In genomic region chr4:21869978-21870745, GRCh38 we compare ENCODE assay signal across 22 cellular contexts.
"Had no signal": no experiment of that assay in that cellular context is flagged by ENCODE, and none has a peak within 500 bp of the region (broad histone marks: within the 10 kb centered on the region; RNA-seq: fewer than 3 reads in every experiment).

No MANE protein-coding gene starts in this region.

- H3K4me1 ChIP-seq: esophagus squamous epithelium, left lung, lower lobe of right lung, right atrium auricular region, sigmoid colon, testis, tibial nerve, upper lobe of right lung, vagina had no signal

- ATAC-seq: left lung; lower lobe of right lung; stimulated activated naive B cell treated with anti-CD40 and anti-IgM and Interleukin-4, amounts not matched to agents 10 μg/mL and 1 μg/mL and 100 μg/mL, for 72 hours; stimulated activated naive CD8-positive, alpha-beta T cell treated with anti-CD3 and anti-CD28 coated beads, Interleukin-15, amount 100 ng/mL, for 72 hours; upper lobe of right lung had no signal

- H3K36me3 ChIP-seq: esophagus squamous epithelium, left lung, lower lobe of right lung, right atrium auricular region, sigmoid colon, tibial nerve, upper lobe of right lung, vagina had no signal

- H3K27me3 ChIP-seq: esophagus squamous epithelium, left lung, right atrium auricular region, sigmoid colon, testis, tibial nerve, upper lobe of right lung, vagina had no signal

- H3K27ac ChIP-seq: esophagus squamous epithelium, left lung, lower lobe of right lung, right atrium auricular region, sigmoid colon, skin epidermis, testis, tibial nerve, upper lobe of right lung, vagina had no signal

- DNase-seq: cortex of kidney; effector memory CD4-positive, alpha-beta T cell; esophagus squamous epithelium; foreskin fibroblast; islet precursor cell; left lung; lower lobe of right lung; mesenchymal stem cell; midbrain; naive B cell; sigmoid colon; stimulated activated CD4-positive, alpha-beta T cell treated with anti-CD3 and anti-CD28 coated beads, Interleukin-2, amount 100 ng/mL, for 24 hours; stimulated activated CD4-positive, alpha-beta T cell treated with anti-CD3 and anti-CD28 coated beads, Interleukin-4, amount 100 ng/mL, for 4 hours; stimulated activated naive B cell treated with anti-CD40 and anti-IgM and Interleukin-4, amounts not matched to agents 10 μg/mL and 1 μg/mL and 100 μg/mL, for 72 hours; stimulated activated naive CD8-positive, alpha-beta T cell treated with anti-CD3 and anti-CD28 coated beads, Interleukin-15, amount 100 ng/mL, for 72 hours; testis; upper lobe of right lung had no signal

- H3K4me3 ChIP-seq: esophagus squamous epithelium, left lung, lower lobe of right lung, right atrium auricular region, sigmoid colon, skin epidermis, testis, tibial nerve, upper lobe of right lung, vagina had no signal

- FAIRE-seq: endometrium had no signal

- H3K9me3 ChIP-seq: esophagus squamous epithelium, left lung, lower lobe of right lung, right atrium auricular region, sigmoid colon, testis, tibial nerve, upper lobe of right lung, vagina had no signal
